In the genomic region with DNA sequence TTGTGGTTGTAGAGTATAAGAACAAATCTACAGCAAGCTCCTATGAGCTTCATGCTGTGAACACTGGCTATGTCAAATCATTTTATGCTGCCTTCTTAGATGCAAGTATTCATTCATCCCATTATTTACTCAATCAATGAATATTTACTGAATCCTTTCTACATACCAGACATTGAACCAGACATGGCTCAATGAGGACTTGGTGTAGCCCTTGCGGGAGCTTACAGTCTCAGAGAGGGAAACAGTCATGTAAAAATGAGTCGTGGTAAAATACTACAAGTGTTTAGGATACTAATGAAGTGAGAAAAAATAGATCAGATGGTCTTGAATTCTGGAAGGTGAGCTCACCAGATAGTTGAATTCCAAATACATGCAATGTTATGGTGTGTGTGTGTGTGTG, we compare ENCODE assay signal across 26 cellular contexts. TPM values are rescaled to one million over a fixed set of nuclear protein-coding genes. Genes with fewer than 3 reads are reported as not detected.
A peak's percentile ranks its signal among the peaks of the same experiment; 100 is the strongest.
DNase-seq lines count a peak whose midpoint lies in the region; ATAC-seq, FAIRE-seq and TF ChIP-seq lines count a peak whose summit lies in the region.
"Had no signal": no experiment of that assay in that cellular context is flagged by ENCODE, and none has a peak within 500 bp of the region (broad histone marks: within the 10 kb centered on the region; RNA-seq: fewer than 3 reads in every experiment).

No MANE protein-coding gene starts in this region.

- no peak for FAIRE-seq in pancreas (lab: Jason Lieb, UNC)
- FAIRE-seq: A549, GM12891 had no signal

- H3K27me3 ChIP-seq in ascending aorta (no peaks in the 10 kb centered on the region), liver (ENCODE audit: control insufficient read depth in 4 of 4, insufficient read depth in 4 of 4, low read length in 3 of 4) (no peaks in the 10 kb centered on the region), pancreas (no peaks in the 10 kb centered on the region)
- H3K27me3 ChIP-seq: BLaER1, Peyer's patch, SJCRH30 had no signal

- intact Hi-C loops in ascending aorta (cut with DNase I): loop anchor here (5.0 kb wide), 3 partner anchors 44 to 189 kb away; a partner anchor contains a TSS
- intact Hi-C loops in pancreas (cut with DNase I): no loop called here
- intact Hi-C loops in Right ventricle myocardium inferior (cut with DNase I): no loop called here

- no peak for TF ChIP-seq RAD21 in liver (IDR thresholded peaks at IDR 0.05)

- H3K4me1 ChIP-seq in ascending aorta (peaks cover 6 to 45% of the 10 kb centered on the region in 2 donors), liver (ENCODE audit: control insufficient read depth in 4 of 4, insufficient read depth in 4 of 4, low read length in 3 of 4) (peaks cover 0 to 6% (median 2%) of the 10 kb centered on the region in 4 donors), pancreas (no peaks in the 10 kb centered on the region)
- H3K4me1 ChIP-seq: A549, BLaER1, HAP-1, Peyer's patch had no signal

- TF ChIP-seq CTCF in ascending aorta (IDR thresholded peaks at IDR 0.05) (no peak), liver (IDR thresholded peaks at IDR 0.05; ENCODE audit: low read depth, low read length, missing input control) (no peak), pancreas (IDR thresholded peaks at IDR 0.05) (no peak)

- no peak overlapping the region for H3K9ac ChIP-seq in liver (ENCODE audit: low read depth in 1 of 2, low read length in 2 of 2)
- H3K9ac ChIP-seq: BLaER1 had no signal

- WGBS in liver: 52% methylated on average over 2 of the region's 2 CpGs
- WGBS in pancreas, 2 donors: 70 to 80% methylated on average over 2 of the region's 2 CpGs

- H3K9me3 ChIP-seq in ascending aorta (no peaks in the 10 kb centered on the region), liver (ENCODE audit: control insufficient read depth in 4 of 4, low read length in 3 of 4) (no peaks in the 10 kb centered on the region), pancreas (no peaks in the 10 kb centered on the region)
- H3K9me3 ChIP-seq: A549, BLaER1, HAP-1, Peyer's patch, SJCRH30 had no signal

- ATAC-seq in pancreas: no peak
- ATAC-seq in Right ventricle myocardium inferior: no peak
- ATAC-seq: A549 had no signal

- H3K36me3 ChIP-seq in ascending aorta (no peaks in the 10 kb centered on the region), liver (ENCODE audit: control insufficient read depth in 4 of 4, insufficient read depth in 3 of 4, low read depth in 1 of 4, low read length in 3 of 4) (no peaks in the 10 kb centered on the region), pancreas (no peaks in the 10 kb centered on the region)
- H3K36me3 ChIP-seq: BLaER1, HAP-1, Peyer's patch, SJCRH30 had no signal

- no peak overlapping the region for H3K4me3 ChIP-seq in ascending aorta
- no peak overlapping the region for H3K4me3 ChIP-seq in liver (ENCODE audit: low read depth in 1 of 3, low read length in 3 of 3)
- H3K4me3 ChIP-seq in pancreas: no peak overlapping the region
- H3K4me3 ChIP-seq: A549, BLaER1, HAP-1, Peyer's patch, SJCRH30 had no signal

- peak overlapping the region; percentile 0 to 49 for H3K27ac ChIP-seq in ascending aorta
- no peak overlapping the region for H3K27ac ChIP-seq in liver (ENCODE audit: low read depth in 1 of 2, low read length in 2 of 2)
- no peak overlapping the region for H3K27ac ChIP-seq in pancreas
- H3K27ac ChIP-seq: A549, BLaER1, Peyer's patch, SJCRH30 had no signal

- DNase-seq in ELR (ENCODE audit: low read depth): peak; percentile 15
- DNase-seq in ascending aorta (ENCODE audit: low spot score in 2 of 2): no peak
- no peak for DNase-seq in pancreas
- no peak for DNase-seq in H4 (ENCODE audit: low spot score)
- DNase-seq in central memory CD4-positive, alpha-beta T cell: no peak
- DNase-seq in Right ventricle myocardium inferior (ENCODE audit: missing footprints): no peak
- DNase-seq: CD4-positive, alpha-beta T cell; COR-L47; DMS79; KBM-7; NCI-H1105; NCI-H146; NCI-H2029; NCI-H226; NCI-H510A treated with DMSO at 0.1 percent for 48 hours; NCI-H774; NK-92 treated with Interleukin-12 subunit alpha and Interleukin-12 subunit beta, amount 100 ng/mL, for 24 hours; Peyer's patch; SJCRH30 had no signal

TF ChIP-seq in liver, 16 proteins besides CTCF, POLR2A, EP300 and RAD21:
- TF ChIP-seq FOXA2 (IDR thresholded peaks at IDR 0.05): no peak
- TF ChIP-seq JUND (IDR thresholded peaks at IDR 0.05): no peak
- TF ChIP-seq, protein P1, sequence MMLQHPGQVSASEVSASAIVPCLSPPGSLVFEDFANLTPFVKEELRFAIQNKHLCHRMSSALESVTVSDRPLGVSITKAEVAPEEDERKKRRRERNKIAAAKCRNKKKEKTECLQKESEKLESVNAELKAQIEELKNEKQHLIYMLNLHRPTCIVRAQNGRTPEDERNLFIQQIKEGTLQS (IDR thresholded peaks at IDR 0.05): no peak
- peak; percentile 20 to 49 for TF ChIP-seq HNF4A (conservative IDR thresholded peaks at IDR 0.05)
- no peak for TF ChIP-seq NR2F2 (IDR thresholded peaks at IDR 0.05)

RNA-seq across cellular contexts. Expression of a gene that starts 44.8 kb away (rescaled TPM):
- total RNA-seq in ascending aorta (4.5 TPM), liver (10 to 100 TPM; 27.2 to 53.1 TPM), pancreas (10 to 100 TPM; 16.5 to 46.6 (median 23.0) TPM), Right ventricle myocardium inferior (1.7 TPM)
- polyA plus RNA-seq in liver (10 to 100 TPM in 1 of 2 donors, 1 to 10 TPM in 1; 9.5 to 35.1 TPM), pancreas (1 to 10 TPM; 4.8 to 5.6 TPM)
- total RNA-seq in H4 (2014; rRNA removed; shearing (Covaris generic)): 32.2 and 39.5 TPM in 2 replicates
- total RNA-seq: G401 had no signal

RNA-seq across cellular contexts. Expression of a gene that starts 52.2 kb away (rescaled TPM):
- total RNA-seq in ascending aorta (not detected), liver (not detected), pancreas (not detected), Right ventricle myocardium inferior (not detected)
- polyA plus RNA-seq in liver (not detected), pancreas (not detected)
- not detected in 2 replicates for total RNA-seq in H4 (2014; rRNA removed; shearing (Covaris generic))
- total RNA-seq: CD4-positive, alpha-beta T cell; G401; OCI-LY7; Peyer's patch; SJCRH30 had no signal
- polyA plus RNA-seq: A549 had no signal

Comparison
In these comparisons a context has a peak if more than half of its experiments do, and no peak if none do; other contexts are left out.
1. H3K27ac ChIP-seq: peak in ascending aorta (2 of 2); none in liver (0 of 2) and pancreas (0 of 4).